ENCODE assay signal across 11 cellular contexts in the genomic region with DNA sequence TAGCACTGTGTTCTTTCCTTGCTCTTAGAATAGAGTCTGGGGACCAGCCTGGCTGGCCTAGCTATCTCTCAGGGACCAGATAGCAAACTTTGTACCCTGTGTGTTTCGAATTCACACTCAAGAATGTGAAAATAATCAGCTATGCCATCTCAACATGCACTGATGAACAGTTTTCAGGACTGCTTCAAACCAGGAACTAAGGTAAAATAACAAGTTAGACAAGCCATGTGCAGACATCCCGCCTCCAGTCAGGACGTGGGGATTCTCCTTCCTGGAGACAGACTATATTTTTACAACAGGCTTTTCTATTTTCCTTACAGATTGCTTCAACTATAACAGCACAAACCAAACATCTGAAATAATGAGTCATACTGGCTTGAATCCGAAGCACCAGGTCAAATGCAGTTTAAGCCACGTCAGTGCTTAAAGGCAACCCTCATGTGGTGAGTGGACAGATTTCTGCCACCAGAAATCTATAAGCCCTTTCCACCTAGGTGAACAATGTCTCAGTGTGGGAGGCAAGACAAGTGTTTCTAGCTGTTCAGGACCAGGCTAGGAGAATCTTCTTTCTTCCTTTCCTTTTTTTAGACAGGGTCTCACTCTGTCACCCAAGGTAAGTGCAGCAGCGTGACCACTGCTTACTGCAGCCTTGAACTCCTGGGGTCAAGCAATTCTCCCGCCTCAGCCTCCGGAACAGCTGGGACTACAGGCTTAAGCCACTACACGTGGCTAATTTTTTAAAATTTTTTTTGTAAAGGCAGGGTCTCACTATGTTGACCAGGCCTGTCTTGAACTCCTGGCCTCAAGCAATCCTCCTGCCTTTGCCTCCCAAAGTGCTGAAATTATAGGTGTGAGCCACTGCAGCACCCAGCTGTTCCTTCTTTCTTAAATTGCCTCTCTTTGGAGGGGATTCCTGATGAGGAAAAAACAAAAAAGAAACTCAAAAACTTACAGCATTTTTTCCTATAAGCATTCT. TPM values are rescaled to one million over a fixed set of nuclear protein-coding genes. Genes with fewer than 3 reads are reported as not detected.
DNase-seq lines count a peak whose midpoint lies in the region; ATAC-seq, FAIRE-seq and TF ChIP-seq lines count a peak whose summit lies in the region.
"Had no signal": no experiment of that assay in that cellular context is flagged by ENCODE, and none has a peak within 500 bp of the region (broad histone marks: within the 10 kb centered on the region; RNA-seq: fewer than 3 reads in every experiment).

No MANE protein-coding gene starts in this region.

- no peak overlapping the region for H3K4me3 Mint-ChIP-seq in stimulated activated naive B cell treated with anti-CD40 and anti-IgM and Interleukin-4, amounts not matched to agents 10 μg/mL and 1 μg/mL and 100 μg/mL, for 72 hours
- H3K4me3 Mint-ChIP-seq: effector memory CD8-positive, alpha-beta T cell had no signal

- intact Hi-C loops in right lobe of liver (cut with DNase I) = no loop called here

- no peak overlapping the region for H3K4me3 ChIP-seq in bronchial epithelial cell (ENCODE audit: low read depth, low read length)
- H3K4me3 ChIP-seq in right lobe of liver = no peak overlapping the region
- H3K4me3 ChIP-seq in urinary bladder (ENCODE audit: low read depth, low read length) = no peak overlapping the region
- H3K4me3 ChIP-seq: HAP-1 had no signal

- no peaks in the 10 kb centered on the region for H3K27me3 Mint-ChIP-seq in stimulated activated naive B cell treated with anti-CD40 and anti-IgM and Interleukin-4, amounts not matched to agents 10 μg/mL and 1 μg/mL and 100 μg/mL, for 72 hours

- H3K36me3 ChIP-seq in bronchial epithelial cell (ENCODE audit: control insufficient read depth, insufficient read depth, low read length) = no peaks in the 10 kb centered on the region
- H3K36me3 ChIP-seq in right lobe of liver = no peaks in the 10 kb centered on the region
- H3K36me3 ChIP-seq in urinary bladder (ENCODE audit: insufficient read depth) = no peaks in the 10 kb centered on the region

- H3K27ac Mint-ChIP-seq in stimulated activated naive B cell treated with anti-CD40 and anti-IgM and Interleukin-4, amounts not matched to agents 10 μg/mL and 1 μg/mL and 100 μg/mL, for 72 hours = no peak overlapping the region
- H3K27ac Mint-ChIP-seq: effector memory CD8-positive, alpha-beta T cell had no signal

- peak overlapping the region in 1 of 3 donors; percentile 30 for H3K27ac ChIP-seq in right lobe of liver
- H3K27ac ChIP-seq in urinary bladder (ENCODE audit: low read depth) = peak overlapping the region; percentile 78
- H3K27ac ChIP-seq: 22Rv1 had no signal

- DNase-seq in NCI-H2029 (lab: John Stamatoyannopoulos, UW) (peak; percentile 13), NCI-H2029 treated with DMSO at 0.1 percent for 48 hours (lab: John Stamatoyannopoulos, UW) (no peak), bronchial epithelial cell (ENCODE audit: low read depth) (peak; percentile 97), right lobe of liver (no peak), NCI-H2227 treated with DMSO at 0.1 percent for 48 hours (lab: John Stamatoyannopoulos, UW) (no peak), NCI-H1105 treated with DMSO at 0.1 percent for 48 hours (lab: John Stamatoyannopoulos, UW) (no peak)
- DNase-seq in stimulated activated naive B cell treated with anti-CD40 and anti-IgM and Interleukin-4, amounts not matched to agents 10 μg/mL and 1 μg/mL and 100 μg/mL, for 72 hours = no peak
- DNase-seq: effector memory CD8-positive, alpha-beta T cell had no signal

- TF ChIP-seq CTCF in bronchial epithelial cell (IDR thresholded peaks at IDR 0.05; ENCODE audit: insufficient read depth, low read length, severe bottlenecking) (no peak), right lobe of liver (IDR thresholded peaks at IDR 0.05) (no peak)

- peak; percentile 61 to 81 (median 72) for ATAC-seq in right lobe of liver
- ATAC-seq in stimulated activated naive B cell treated with anti-CD40 and anti-IgM and Interleukin-4, amounts not matched to agents 10 μg/mL and 1 μg/mL and 100 μg/mL, for 72 hours (replicated peaks) = no peak
- ATAC-seq: effector memory CD8-positive, alpha-beta T cell had no signal

- H3K9me3 ChIP-seq in right lobe of liver = no peaks in the 10 kb centered on the region
- H3K9me3 ChIP-seq: HAP-1 had no signal

- H3K4me1 Mint-ChIP-seq in stimulated activated naive B cell treated with anti-CD40 and anti-IgM and Interleukin-4, amounts not matched to agents 10 μg/mL and 1 μg/mL and 100 μg/mL, for 72 hours = peaks cover 19 to 28% of the 10 kb centered on the region in 2 donors

- 50% methylated on average over 9 of the region's 9 CpGs for WGBS in right lobe of liver (ENCODE audit: insufficient coverage, low coverage, low lambda C conversion rate, missing lambda C conversion rate)
- 28% methylated on average over 9 of the region's 9 CpGs for WGBS in urinary bladder

- H3K9me3 Mint-ChIP-seq in stimulated activated naive B cell treated with anti-CD40 and anti-IgM and Interleukin-4, amounts not matched to agents 10 μg/mL and 1 μg/mL and 100 μg/mL, for 72 hours = no peaks in the 10 kb centered on the region
- H3K9me3 Mint-ChIP-seq: effector memory CD8-positive, alpha-beta T cell had no signal

- TF ChIP-seq POLR2A in right lobe of liver (IDR thresholded peaks at IDR 0.05) = no peak

- H3K27me3 ChIP-seq in bronchial epithelial cell (ENCODE audit: control insufficient read depth, insufficient read depth, low read length) (no peaks in the 10 kb centered on the region), right lobe of liver (no peaks in the 10 kb centered on the region)

- peak; percentile 23 for FAIRE-seq in bronchial epithelial cell (lab: Jason Lieb, UNC)

- H3K4me1 ChIP-seq in right lobe of liver (no peaks in the 10 kb centered on the region), urinary bladder (ENCODE audit: insufficient read depth) (peaks cover 2% of the 10 kb centered on the region)

- peaks cover 5 to 9% of the 10 kb centered on the region in 2 donors for H3K36me3 Mint-ChIP-seq in stimulated activated naive B cell treated with anti-CD40 and anti-IgM and Interleukin-4, amounts not matched to agents 10 μg/mL and 1 μg/mL and 100 μg/mL, for 72 hours

RNA-seq across cellular contexts. Expression of gene LHFPL2, which starts 53.3 kb away (rescaled TPM):
- total RNA-seq in bronchial epithelial cell = 29.8 and 32.4 TPM in 2 replicates
- 10 to 100 TPM in 1 of 6 experiments, 1 to 10 TPM in 5; 2.6 to 11.8 (median 4.3) TPM for total RNA-seq in right lobe of liver
- total RNA-seq in urinary bladder = 146 TPM
- polyA plus RNA-seq in urinary bladder = 19.2 TPM

Comparison
In these comparisons a context has a peak if more than half of its experiments do, and no peak if none do; other contexts are left out.
1. DNase-seq: peak in NCI-H2029 (single experiment) and bronchial epithelial cell (single experiment); none in NCI-H2029 treated with DMSO at 0.1 percent for 48 hours (single experiment), right lobe of liver (0 of 3), stimulated activated naive B cell treated with anti-CD40 and anti-IgM and Interleukin-4, amounts not matched to agents 10 μg/mL and 1 μg/mL and 100 μg/mL, for 72 hours (single experiment), NCI-H2227 treated with DMSO at 0.1 percent for 48 hours (single experiment) and NCI-H1105 treated with DMSO at 0.1 percent for 48 hours (single experiment).
2. ATAC-seq: peak in right lobe of liver (4 of 4); none in stimulated activated naive B cell treated with anti-CD40 and anti-IgM and Interleukin-4, amounts not matched to agents 10 μg/mL and 1 μg/mL and 100 μg/mL, for 72 hours (0 of 2).